1 cellular context compared by ENCODE assay signal in the genomic region with DNA sequence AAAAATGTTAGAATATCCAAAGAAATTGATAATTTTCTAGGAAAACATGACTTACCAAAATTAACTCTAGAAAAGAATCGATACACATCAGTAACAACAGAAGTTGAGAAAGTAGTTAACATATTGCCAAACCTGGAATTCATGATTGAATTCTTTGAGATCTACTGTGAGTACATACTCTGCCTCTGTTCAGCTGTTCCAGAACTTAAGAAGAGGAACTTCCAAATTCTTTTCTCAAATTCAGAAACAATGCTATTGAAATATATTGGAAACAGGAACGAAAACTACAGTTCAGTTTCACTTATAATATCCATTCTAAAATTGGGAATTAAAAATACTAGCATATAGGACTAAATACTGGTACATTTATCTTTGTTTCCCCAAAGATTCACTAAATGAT.
TF ChIP-seq lines count a peak whose summit lies in the region.

No MANE protein-coding gene starts in this region.

TF ChIP-seq in HepG2, 621 proteins besides CTCF, POLR2A, EP300 and RAD21:
- TF ChIP-seq ZZZ3 (CRISPR knock-in tag; IDR thresholded peaks at IDR 0.05; ENCODE audit: borderline replicate concordance), result no peak
- TF ChIP-seq, protein P1, sequence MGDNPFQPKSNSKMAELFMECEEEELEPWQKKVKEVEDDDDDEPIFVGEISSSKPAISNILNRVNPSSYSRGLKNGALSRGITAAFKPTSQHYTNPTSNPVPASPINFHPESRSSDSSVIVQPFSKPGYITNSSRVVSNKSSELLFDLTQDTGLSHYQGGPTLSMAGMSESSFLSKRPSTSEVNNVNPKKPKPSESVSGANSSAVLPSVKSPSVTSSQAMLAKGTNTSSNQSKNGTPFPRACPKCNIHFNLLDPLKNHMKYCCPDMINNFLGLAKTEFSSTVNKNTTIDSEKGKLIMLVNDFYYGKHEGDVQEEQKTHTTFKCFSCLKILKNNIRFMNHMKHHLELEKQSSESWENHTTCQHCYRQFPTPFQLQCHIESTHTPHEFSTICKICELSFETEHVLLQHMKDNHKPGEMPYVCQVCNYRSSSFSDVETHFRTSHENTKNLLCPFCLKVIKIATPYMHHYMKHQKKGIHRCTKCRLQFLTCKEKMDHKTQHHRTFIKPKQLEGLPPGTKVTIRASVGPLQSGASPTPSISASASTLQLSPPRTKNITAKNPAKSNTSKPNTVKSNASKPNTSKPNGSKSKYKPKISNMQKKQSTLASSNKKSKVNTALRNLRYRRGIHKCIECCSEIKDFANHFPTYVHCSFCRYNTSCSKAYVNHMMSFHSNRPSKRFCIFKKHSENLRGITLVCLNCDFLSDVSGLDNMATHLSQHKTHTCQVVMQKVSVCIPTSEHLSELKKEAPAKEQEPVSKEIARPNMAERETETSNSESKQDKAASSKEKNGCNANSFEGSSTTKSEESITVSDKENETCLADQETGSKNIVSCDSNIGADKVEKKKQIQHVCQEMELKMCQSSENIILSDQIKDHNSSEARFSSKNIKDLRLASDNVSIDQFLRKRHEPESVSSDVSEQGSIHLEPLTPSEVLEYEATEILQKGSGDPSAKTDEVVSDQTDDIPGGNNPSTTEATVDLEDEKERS (CRISPR knock-in tag; IDR thresholded peaks at IDR 0.05), result no peak
- TF ChIP-seq, protein P2, sequence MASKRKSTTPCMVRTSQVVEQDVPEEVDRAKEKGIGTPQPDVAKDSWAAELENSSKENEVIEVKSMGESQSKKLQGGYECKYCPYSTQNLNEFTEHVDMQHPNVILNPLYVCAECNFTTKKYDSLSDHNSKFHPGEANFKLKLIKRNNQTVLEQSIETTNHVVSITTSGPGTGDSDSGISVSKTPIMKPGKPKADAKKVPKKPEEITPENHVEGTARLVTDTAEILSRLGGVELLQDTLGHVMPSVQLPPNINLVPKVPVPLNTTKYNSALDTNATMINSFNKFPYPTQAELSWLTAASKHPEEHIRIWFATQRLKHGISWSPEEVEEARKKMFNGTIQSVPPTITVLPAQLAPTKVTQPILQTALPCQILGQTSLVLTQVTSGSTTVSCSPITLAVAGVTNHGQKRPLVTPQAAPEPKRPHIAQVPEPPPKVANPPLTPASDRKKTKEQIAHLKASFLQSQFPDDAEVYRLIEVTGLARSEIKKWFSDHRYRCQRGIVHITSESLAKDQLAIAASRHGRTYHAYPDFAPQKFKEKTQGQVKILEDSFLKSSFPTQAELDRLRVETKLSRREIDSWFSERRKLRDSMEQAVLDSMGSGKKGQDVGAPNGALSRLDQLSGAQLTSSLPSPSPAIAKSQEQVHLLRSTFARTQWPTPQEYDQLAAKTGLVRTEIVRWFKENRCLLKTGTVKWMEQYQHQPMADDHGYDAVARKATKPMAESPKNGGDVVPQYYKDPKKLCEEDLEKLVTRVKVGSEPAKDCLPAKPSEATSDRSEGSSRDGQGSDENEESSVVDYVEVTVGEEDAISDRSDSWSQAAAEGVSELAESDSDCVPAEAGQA (IDR thresholded peaks at IDR 0.05; ENCODE audit: low read depth), result no peak
- TF ChIP-seq, protein P2 (CRISPR knock-in tag; IDR thresholded peaks at IDR 0.05; ENCODE audit: borderline replicate concordance), result no peak
